ENCODE assay signal across 2 cellular contexts in the genomic region with DNA sequence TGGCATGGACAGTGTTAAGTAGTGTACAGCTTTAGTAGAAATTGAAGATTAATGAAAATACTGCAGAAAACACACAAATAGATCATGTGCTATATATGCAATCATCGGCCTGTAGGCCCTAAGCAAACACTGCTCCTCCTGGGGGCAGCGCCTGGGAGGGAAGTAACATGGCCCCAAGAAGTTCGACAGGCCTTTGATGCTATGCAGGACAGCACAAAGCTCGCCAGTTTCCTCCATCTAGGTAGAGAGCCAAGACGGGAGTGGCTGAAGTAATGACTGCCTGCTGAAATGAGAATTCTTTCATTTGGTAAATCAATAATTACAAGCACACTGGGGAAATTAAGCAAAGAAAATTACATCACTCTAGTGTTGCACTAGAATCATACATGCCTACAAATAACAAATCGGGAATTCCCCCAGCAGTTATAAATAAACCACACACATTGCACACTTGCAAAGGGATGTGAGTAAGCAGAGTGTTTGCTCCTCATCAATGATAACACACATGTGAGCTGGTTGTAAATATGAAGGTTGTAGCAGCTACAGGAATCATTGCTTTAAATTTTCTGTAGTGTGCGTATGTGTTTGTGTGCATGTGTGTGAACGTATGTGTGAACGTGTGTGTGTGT.
TF ChIP-seq lines count a peak whose summit lies in the region.

No MANE protein-coding gene starts in this region.

TF ChIP-seq in IMR-90, 13 proteins besides CTCF, POLR2A, EP300 and RAD21:
- TF ChIP-seq ELK1 (IDR thresholded peaks at IDR 0.05; ENCODE audit: borderline replicate concordance, low read depth, low read length) (no peak), NFE2L2 (IDR thresholded peaks at IDR 0.05; ENCODE audit: low read depth, low read length) (no peak), SMC3 (IDR thresholded peaks at IDR 0.05; ENCODE audit: low read depth, low read length) (no peak), RFX5 (IDR thresholded peaks at IDR 0.05; ENCODE audit: low read depth, low read length) (no peak), RCOR1 (IDR thresholded peaks at IDR 0.05; ENCODE audit: insufficient replicate concordance, low read length) (no peak), FOS (IDR thresholded peaks at IDR 0.05; ENCODE audit: low read depth, low read length) (no peak), MAFK (IDR thresholded peaks at IDR 0.05; ENCODE audit: low read depth, low read length) (no peak), CHD1 (IDR thresholded peaks at IDR 0.05; ENCODE audit: low read depth, low read length) (no peak), MAZ (IDR thresholded peaks at IDR 0.05; ENCODE audit: borderline replicate concordance, low read depth, low read length) (no peak), BHLHE40 (IDR thresholded peaks at IDR 0.05; ENCODE audit: low read depth, low read length) (no peak), MXI1 (IDR thresholded peaks at IDR 0.05; ENCODE audit: borderline replicate concordance, low read depth, low read length) (no peak), CEBPB (IDR thresholded peaks at IDR 0.05; ENCODE audit: low read depth, low read length) (no peak)
- TF ChIP-seq, protein P1, sequence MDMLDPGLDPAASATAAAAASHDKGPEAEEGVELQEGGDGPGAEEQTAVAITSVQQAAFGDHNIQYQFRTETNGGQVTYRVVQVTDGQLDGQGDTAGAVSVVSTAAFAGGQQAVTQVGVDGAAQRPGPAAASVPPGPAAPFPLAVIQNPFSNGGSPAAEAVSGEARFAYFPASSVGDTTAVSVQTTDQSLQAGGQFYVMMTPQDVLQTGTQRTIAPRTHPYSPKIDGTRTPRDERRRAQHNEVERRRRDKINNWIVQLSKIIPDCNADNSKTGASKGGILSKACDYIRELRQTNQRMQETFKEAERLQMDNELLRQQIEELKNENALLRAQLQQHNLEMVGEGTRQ (IDR thresholded peaks at IDR 0.05; ENCODE audit: low read depth, low read length) = no peak

TF ChIP-seq in H1, 55 proteins besides CTCF, POLR2A, EP300 and RAD21:
- no peak for TF ChIP-seq PHF8 (conservative IDR thresholded peaks at IDR 0.05; ENCODE audit: low read depth, low read length)
- no peak for TF ChIP-seq TAF1 (IDR thresholded peaks at IDR 0.05; ENCODE audit: low read depth, low read length)
- no peak for TF ChIP-seq RNF2 (IDR thresholded peaks at IDR 0.05; ENCODE audit: borderline replicate concordance, low read depth, low read length, missing control alignments, poor library complexity, severe bottlenecking)
- TF ChIP-seq ATF3 (IDR thresholded peaks at IDR 0.05; ENCODE audit: insufficient read depth, low read depth, low read length) = no peak
- no peak for TF ChIP-seq FOSL1 (IDR thresholded peaks at IDR 0.05; ENCODE audit: insufficient read depth, low read depth, low read length)
- no peak for TF ChIP-seq SP1 (IDR thresholded peaks at IDR 0.05; ENCODE audit: low read depth, low read length)
- TF ChIP-seq SIX5 (IDR thresholded peaks at IDR 0.05; ENCODE audit: low read depth, low read length) = no peak
- no peak for TF ChIP-seq POLR2AphosphoS5 (IDR thresholded peaks at IDR 0.05; ENCODE audit: low read depth, low read length)
- no peak for TF ChIP-seq NANOG (IDR thresholded peaks at IDR 0.05; ENCODE audit: insufficient read depth, low read depth, low read length, poor library complexity, severe bottlenecking)
